ENCODE assay signal across 17 cellular contexts in genomic region chr7:138667535-138667934, GRCh38. TPM values are rescaled to one million over a fixed set of nuclear protein-coding genes. Genes with fewer than 3 reads are reported as not detected.
"Had no signal": no experiment of that assay in that cellular context is flagged by ENCODE, and none has a peak within 500 bp of the region (broad histone marks: within the 10 kb centered on the region; RNA-seq: fewer than 3 reads in every experiment).

No MANE protein-coding gene starts in this region.

- H3K27me3 ChIP-seq: transverse colon had no signal

- H3K4me3 Mint-ChIP-seq: naive thymus-derived CD8-positive, alpha-beta T cell; T-helper 1 cell treated with Interleukin-12 subunit alpha and Interleukin-12 subunit beta and Interleukin-4 antibody, amounts not matched to agents 30 μg/mL and 1 μg/mL, for 36 hours had no signal

- H3K9me3 Mint-ChIP-seq: naive thymus-derived CD8-positive, alpha-beta T cell; T-helper 1 cell treated with Interleukin-12 subunit alpha and Interleukin-12 subunit beta and Interleukin-4 antibody, amounts not matched to agents 30 μg/mL and 1 μg/mL, for 36 hours had no signal

- H3K4me3 ChIP-seq: coronary artery, mucosa of descending colon, transverse colon had no signal

- H3K36me3 Mint-ChIP-seq: naive thymus-derived CD8-positive, alpha-beta T cell had no signal

- H3K9me3 ChIP-seq: mucosa of descending colon, neutrophil, transverse colon had no signal

- ATAC-seq: mucosa of descending colon; naive thymus-derived CD8-positive, alpha-beta T cell had no signal

- H3K36me3 ChIP-seq: neutrophil, transverse colon had no signal

- H3K27ac ChIP-seq: coronary artery, neutrophil had no signal

- DNase-seq: activated CD4-positive, CD25-positive, alpha-beta regulatory T cell; activated effector memory CD4-positive, alpha-beta T cell treated with anti-CD3 and anti-CD28 coated beads, Interleukin-2, amount 50 U/mL, for 16 hours; caudate nucleus; effector CD4-positive, alpha-beta T cell; foreskin melanocyte; head of caudate nucleus; mammary epithelial cell; mucosa of descending colon; naive thymus-derived CD8-positive, alpha-beta T cell; posterior cingulate gyrus; transverse colon had no signal

- H3K27ac Mint-ChIP-seq: T-helper 1 cell treated with Interleukin-12 subunit alpha and Interleukin-12 subunit beta and Interleukin-4 antibody, amounts not matched to agents 30 μg/mL and 1 μg/mL, for 36 hours had no signal

RNA-seq across cellular contexts. Expression of gene SVOPL, which starts 33.6 kb away (rescaled TPM):
- total RNA-seq: endothelial cell of umbilical vein; naive thymus-derived CD8-positive, alpha-beta T cell; skeletal muscle tissue; subcutaneous adipose tissue had no signal
- polyA plus RNA-seq: endothelial cell of umbilical vein, mammary epithelial cell had no signal
